Comparison of ENCODE assay signal across 34 cellular contexts in genomic region chr7:73954861-73955260, GRCh38.
"Had no signal": no experiment of that assay in that cellular context is flagged by ENCODE, and none has a peak within 500 bp of the region (broad histone marks: within the 10 kb centered on the region; RNA-seq: fewer than 3 reads in every experiment).

No MANE protein-coding gene starts in this region.

- H3K36me3 ChIP-seq: MG63 had no signal

- DNase-seq: Karpas-422, Kasumi-1, MG63, MM.1S, MV-4-11, NCI-H1048, NCI-H1092, NCI-H1092 treated with DMSO at 0.1 percent for 48 hours, NCI-H1105, NCI-H1105 treated with DMSO at 0.1 percent for 48 hours, NCI-H1417, NCI-H1417 treated with DMSO at 0.1 percent for 48 hours, NCI-H1436, NCI-H1436 treated with DMSO at 0.1 percent for 48 hours, NCI-H146, NCI-H1694, NCI-H1694 treated with DMSO at 0.1 percent for 48 hours, NCI-H187, NCI-H187 treated with DMSO at 0.1 percent for 48 hours, NCI-H1930, NCI-H2029, NCI-H2029 treated with DMSO at 0.1 percent for 48 hours, NCI-H2081, NCI-H2081 treated with DMSO at 0.1 percent for 48 hours, NCI-H2107, NCI-H2171, NCI-H2171 treated with DMSO at 0.1 percent for 48 hours, NCI-H2227 treated with DMSO at 0.1 percent for 48 hours, NCI-H226, NCI-H345, NCI-H446, NCI-H446 treated with DMSO at 0.1 percent for 48 hours, NCI-H510A, NCI-H510A treated with DMSO at 0.1 percent for 48 hours had no signal

- H3K27me3 ChIP-seq: MG63 had no signal

- H3K9me3 ChIP-seq: MG63 had no signal

- H3K4me3 ChIP-seq: MG63 had no signal
